ENCODE assay signal across 8 cellular contexts in the genomic region with DNA sequence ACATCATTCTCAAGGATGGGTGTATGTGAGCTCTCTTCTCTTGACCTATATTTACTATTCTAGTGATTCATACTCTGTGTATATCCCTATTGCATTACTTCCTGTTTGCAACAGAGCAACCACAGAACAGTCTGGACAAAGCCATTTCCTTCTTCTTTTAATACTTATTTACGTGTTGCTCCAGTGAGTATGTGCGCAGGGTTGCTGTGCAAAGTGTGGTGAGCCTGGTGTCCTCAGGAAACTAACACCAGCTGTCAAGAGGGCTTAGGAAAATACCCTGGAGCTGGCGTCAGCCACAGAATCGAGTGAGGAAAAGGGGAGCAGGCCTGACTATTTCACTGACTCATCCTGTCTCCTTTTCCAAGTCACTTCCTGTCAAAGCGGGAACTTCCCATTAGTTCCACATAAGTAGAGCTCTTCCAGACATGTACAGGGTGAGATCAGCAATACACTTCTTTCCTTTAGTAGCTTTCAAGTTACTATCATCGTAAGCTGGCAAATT.
DNase-seq lines count a peak whose midpoint lies in the region; FAIRE-seq and TF ChIP-seq lines count a peak whose summit lies in the region.

No MANE protein-coding gene starts in this region.

- in situ Hi-C loops in astrocyte of the cerebellum (cut with HindIII; ENCODE audit: low sequenced_read_pairs), result no loop called here

- H3K4me1 ChIP-seq in ACC112 (ENCODE audit: control insufficient read depth, insufficient read depth, low read length, unreplicated experiment) (peaks cover 25% of the 10 kb centered on the region), keratinocyte (ENCODE audit: control insufficient read depth, extremely low read depth, insufficient read depth, low read length) (peaks cover 60% of the 10 kb centered on the region)

- dilution Hi-C loops in keratinocyte (cut with MboI; ENCODE audit: extremely low pct_ligation_motif_present, low sequenced_read_pairs), result no loop called here

- H3K27me3 ChIP-seq in ACC112 (ENCODE audit: insufficient read depth, low read length), result no peaks in the 10 kb centered on the region
- no peaks in the 10 kb centered on the region for H3K27me3 ChIP-seq in keratinocyte (ENCODE audit: control insufficient read depth, extremely low read depth, insufficient read depth, low read length)

- H3K36me3 ChIP-seq in ACC112 (ENCODE audit: insufficient read depth, low read length), result no peaks in the 10 kb centered on the region
- no peaks in the 10 kb centered on the region for H3K36me3 ChIP-seq in keratinocyte (ENCODE audit: control insufficient read depth in 2 of 2, extremely low read depth in 1 of 2, insufficient read depth in 2 of 2, low read length in 2 of 2)

- H3K27ac ChIP-seq in ACC112 (ENCODE audit: low read depth, low read length) (peak overlapping the region; percentile 95), keratinocyte (ENCODE audit: control insufficient read depth, insufficient read depth, low read length) (peak overlapping the region; percentile 84)

- no peak overlapping the region for H2AFZ ChIP-seq in ACC112 (ENCODE audit: low read length, unreplicated experiment)
- peak overlapping the region; percentile 11 for H2AFZ ChIP-seq in keratinocyte (ENCODE audit: control insufficient read depth, low read length)

- no peaks in the 10 kb centered on the region for H4K20me1 ChIP-seq in keratinocyte (ENCODE audit: control insufficient read depth, extremely low read depth, insufficient read depth, low read length)

- peak; percentile 96 for FAIRE-seq in keratinocyte (lab: Jason Lieb, UNC)

- no peaks in the 10 kb centered on the region for H3K9me3 ChIP-seq in keratinocyte (ENCODE audit: control insufficient read depth, low read depth, low read length)

- H3K4me2 ChIP-seq in keratinocyte (ENCODE audit: control insufficient read depth, extremely low read depth, insufficient read depth, low read depth, low read length), result peak overlapping the region; percentile 43

- peaks cover 2% of the 10 kb centered on the region for H3K9me1 ChIP-seq in keratinocyte (ENCODE audit: control insufficient read depth, extremely low read depth, insufficient read depth, low read length)

- H3K4me3 ChIP-seq in ACC112 (ENCODE audit: low read depth, low read length) (peak overlapping the region; percentile 6; the same call in 1 of the 2 replicates), astrocyte of the cerebellum (ENCODE audit: low read depth, low read length) (no peak overlapping the region), keratinocyte (ENCODE audit: control insufficient read depth in 2 of 3, extremely low read depth in 1 of 3, insufficient read depth in 2 of 3, low read depth in 1 of 3, low read length in 3 of 3) (no peak overlapping the region)

- no peak for TF ChIP-seq CTCF in astrocyte of the cerebellum (IDR thresholded peaks at IDR 0.05; ENCODE audit: low read depth, low read length, missing control alignments)
- no peak for TF ChIP-seq CTCF in keratinocyte (optimal IDR thresholded peaks at IDR 0.05 in 1 of 3, IDR thresholded peaks at IDR 0.05 in 1 of 3, conservative IDR thresholded peaks at IDR 0.05 in 1 of 3; ENCODE audit: extremely low read depth in 1 of 3, insufficient read depth in 2 of 3, low read length in 3 of 3)

- H3K79me2 ChIP-seq in ACC112 (ENCODE audit: control insufficient read depth, insufficient read depth, low read length, unreplicated experiment) (no peaks in the 10 kb centered on the region), keratinocyte (ENCODE audit: control insufficient read depth, insufficient read depth, low read length) (no peaks in the 10 kb centered on the region)

- DNase-seq in HT1080 (ENCODE audit: low read depth) (peak; percentile 94), astrocyte of the cerebellum (ENCODE audit: low read depth) (peak; percentile 47), keratinocyte (ENCODE audit: low read depth, low spot score) (peak; percentile 84), superior temporal gyrus (ENCODE audit: extremely low spot score) (peak; percentile 34), HuH-7.5 (ENCODE audit: low spot score) (no peak), NCI-H1105 (lab: John Stamatoyannopoulos, UW) (no peak), NCI-H446 (lab: John Stamatoyannopoulos, UW) (no peak)

- H3K9ac ChIP-seq in keratinocyte (ENCODE audit: control insufficient read depth, extremely low read depth, insufficient read depth, low read length), result peak overlapping the region; percentile 10

Comparison
In these comparisons a context has a peak if more than half of its experiments do, and no peak if none do; other contexts are left out.
1. DNase-seq: peak in HT1080 (single experiment), astrocyte of the cerebellum (single experiment), keratinocyte (single experiment) and superior temporal gyrus (single experiment); none in HuH-7.5 (single experiment), NCI-H1105 (single experiment) and NCI-H446 (0 of 2).